In genomic region chr22:17115927-17116326, GRCh38 we compare ENCODE assay signal across 22 cellular contexts. TPM values are rescaled to one million over a fixed set of nuclear protein-coding genes. Genes with fewer than 3 reads are reported as not detected.
DNase-seq lines count a peak whose midpoint lies in the region; ATAC-seq, FAIRE-seq and TF ChIP-seq lines count a peak whose summit lies in the region.
"Had no signal": no experiment of that assay in that cellular context is flagged by ENCODE, and none has a peak within 500 bp of the region (broad histone marks: within the 10 kb centered on the region; RNA-seq: fewer than 3 reads in every experiment).

No MANE protein-coding gene starts in this region.

- H3K9me3 ChIP-seq in astrocyte (ENCODE audit: insufficient read depth, low read depth, low read length) (no peaks in the 10 kb centered on the region), prostate gland (no peaks in the 10 kb centered on the region)
- H3K9me3 ChIP-seq: esophagus squamous epithelium, lower lobe of right lung, uterus had no signal

- no peak for TF ChIP-seq POLR2A in prostate gland (IDR thresholded peaks at IDR 0.05)

- WGBS in prostate gland, result 23% methylated on average over 4 of the region's 4 CpGs

- peak overlapping the region; percentile 45 for H3K27ac Mint-ChIP-seq in activated T-cell treated with anti-CD3 and anti-CD28 coated beads, Interleukin-2, amount 50 U/mL, for 24 hours
- H3K27ac Mint-ChIP-seq in astrocyte (ENCODE audit: unreplicated experiment), result peak overlapping the region; percentile 20
- H3K27ac Mint-ChIP-seq: nephron had no signal

- TF ChIP-seq CTCF in LNCaP clone FGC (IDR thresholded peaks at IDR 0.05; ENCODE audit: control insufficient read depth, extremely low read depth, insufficient read depth), result no peak
- TF ChIP-seq CTCF in astrocyte (IDR thresholded peaks at IDR 0.05; ENCODE audit: insufficient read depth, low read depth, low read length), result no peak
- TF ChIP-seq CTCF in prostate gland (IDR thresholded peaks at IDR 0.05), result no peak

- H3K4me3 Mint-ChIP-seq in activated T-cell treated with anti-CD3 and anti-CD28 coated beads, Interleukin-2, amount 50 U/mL, for 24 hours, result no peak overlapping the region
- no peak overlapping the region for H3K4me3 Mint-ChIP-seq in astrocyte (ENCODE audit: unreplicated experiment)
- H3K4me3 Mint-ChIP-seq: nephron; stimulated activated memory B cell treated with anti-CD40 and anti-IgM and Interleukin-4, amounts not matched to agents 10 μg/mL and 1 μg/mL and 100 μg/mL, for 72 hours had no signal

- FAIRE-seq in astrocyte (lab: Jason Lieb, UNC), result no peak
- FAIRE-seq: GM12892 had no signal

- no peaks in the 10 kb centered on the region for H3K9me3 Mint-ChIP-seq in activated T-cell treated with anti-CD3 and anti-CD28 coated beads, Interleukin-2, amount 50 U/mL, for 24 hours
- H3K9me3 Mint-ChIP-seq in astrocyte (ENCODE audit: unreplicated experiment), result no peaks in the 10 kb centered on the region
- H3K9me3 Mint-ChIP-seq: nephron; stimulated activated memory B cell treated with anti-CD40 and anti-IgM and Interleukin-4, amounts not matched to agents 10 μg/mL and 1 μg/mL and 100 μg/mL, for 72 hours had no signal

- H3K36me3 ChIP-seq in astrocyte (ENCODE audit: insufficient read depth, low read length) (no peaks in the 10 kb centered on the region), prostate gland (no peaks in the 10 kb centered on the region)
- H3K36me3 ChIP-seq: lower lobe of right lung, uterus had no signal

- H3K27me3 ChIP-seq in astrocyte (ENCODE audit: insufficient read depth, low read length) (peaks cover 6% of the 10 kb centered on the region), prostate gland (replicated peaks; ENCODE audit: insufficient read depth) (no peaks in the 10 kb centered on the region)
- H3K27me3 ChIP-seq: uterus had no signal

- H3K4me3 ChIP-seq in LNCaP clone FGC (ENCODE audit: low read depth, low read length) (no peak overlapping the region), astrocyte (ENCODE audit: insufficient read depth, low read depth, low read length) (no peak overlapping the region), prostate gland (no peak overlapping the region)
- H3K4me3 ChIP-seq: esophagus squamous epithelium, lower lobe of right lung, uterus had no signal

- H3K27me3 Mint-ChIP-seq in activated T-cell treated with anti-CD3 and anti-CD28 coated beads, Interleukin-2, amount 50 U/mL, for 24 hours, result peaks cover 12% of the 10 kb centered on the region
- H3K27me3 Mint-ChIP-seq in astrocyte (ENCODE audit: low read depth, unreplicated experiment), result peaks cover 10% of the 10 kb centered on the region

- no peak for ATAC-seq in GM21367 (IDR thresholded peaks at IDR 0.05; ENCODE audit: unreplicated experiment)
- ATAC-seq in HG02852 (IDR thresholded peaks at IDR 0.05; ENCODE audit: unreplicated experiment), result no peak
- ATAC-seq: lower lobe of right lung; Panc1; stimulated activated memory B cell treated with anti-CD40 and anti-IgM and Interleukin-4, amounts not matched to agents 10 μg/mL and 1 μg/mL and 100 μg/mL, for 72 hours had no signal

- H3K36me3 Mint-ChIP-seq in activated T-cell treated with anti-CD3 and anti-CD28 coated beads, Interleukin-2, amount 50 U/mL, for 24 hours (ENCODE audit: low read depth), result peaks cover 5% of the 10 kb centered on the region
- peaks cover 3% of the 10 kb centered on the region for H3K36me3 Mint-ChIP-seq in astrocyte (ENCODE audit: low read depth, unreplicated experiment)

- H3K9ac ChIP-seq in astrocyte (ENCODE audit: low read length), result no peak overlapping the region

- H4K20me1 ChIP-seq in astrocyte (ENCODE audit: insufficient read depth, low read length), result peaks cover 9% of the 10 kb centered on the region

- no peak overlapping the region for H3K27ac ChIP-seq in astrocyte (ENCODE audit: low read depth, low read length)
- H3K27ac ChIP-seq in prostate gland, result peak overlapping the region; percentile 58 to 83
- H3K27ac ChIP-seq: esophagus squamous epithelium, lower lobe of right lung, uterus had no signal

- no peak overlapping the region for H2AFZ ChIP-seq in astrocyte (ENCODE audit: low read depth, low read length)

- intact Hi-C loops in prostate gland (cut with DNase I), result no loop called here

- H3K4me1 Mint-ChIP-seq in activated T-cell treated with anti-CD3 and anti-CD28 coated beads, Interleukin-2, amount 50 U/mL, for 24 hours (ENCODE audit: low read depth), result peaks cover 56% of the 10 kb centered on the region
- peaks cover 9% of the 10 kb centered on the region for H3K4me1 Mint-ChIP-seq in astrocyte (ENCODE audit: low read depth, unreplicated experiment)

- H3K4me1 ChIP-seq in astrocyte (ENCODE audit: insufficient read depth, low read length) (no peaks in the 10 kb centered on the region), prostate gland (replicated peaks) (peaks cover 9% of the 10 kb centered on the region)

- no peak overlapping the region for H3K4me2 ChIP-seq in astrocyte (ENCODE audit: low read length)

- no peak for DNase-seq in activated T-cell treated with anti-CD3 and anti-CD28 coated beads, Interleukin-2, amount 50 U/mL, for 24 hours
- no peak for DNase-seq in activated T-cell treated with anti-CD3 and anti-CD28 coated beads, Interleukin-2, amount 50 U/mL, for 48 hours
- DNase-seq in LNCaP clone FGC (ENCODE audit: low read depth) (peak; percentile 63), astrocyte (ENCODE audit: low read depth) (no peak), prostate gland (ENCODE audit: low spot score) (peak; percentile 77), cerebellum (ENCODE audit: low spot score) (no peak)
- DNase-seq: Calu3, dermis blood vessel endothelial cell, esophagus squamous epithelium, GDM1, glutamatergic neuron, GOT3, Karpas-422, lower lobe of right lung, NCI-H1417, uterus had no signal

- no peaks in the 10 kb centered on the region for H3K79me2 ChIP-seq in astrocyte (ENCODE audit: insufficient read depth, low read length)

RNA-seq across cellular contexts. Expression of gene TMEM121B, which starts 5.2 kb away (rescaled TPM):
- total RNA-seq in astrocyte (1.6 and 1.9 TPM in 2 replicates), prostate gland (10 to 100 TPM in 1 of 2 donors, 1 to 10 TPM in 1; 7.6 to 15.5 TPM), cerebellum (9.0 TPM)

RNA-seq across cellular contexts. Expression of gene IL17RA, which starts 31.1 kb away (rescaled TPM):
- total RNA-seq in astrocyte, result 21.5 and 26.7 TPM in 2 replicates
- total RNA-seq in prostate gland, result 10 to 100 TPM; 16.1 to 17.4 TPM
- 6.6 TPM for total RNA-seq in cerebellum

RNA-seq across cellular contexts. Expression of gene HDHD5, which starts 43.1 kb away (rescaled TPM):
- 27.6 and 28.8 TPM in 2 replicates for total RNA-seq in astrocyte
- total RNA-seq in prostate gland, result 10 to 100 TPM; 38.7 to 51.6 TPM
- total RNA-seq in cerebellum, result 22.0 TPM

Comparison
In these comparisons a context has a peak if more than half of its experiments do, and no peak if none do; other contexts are left out.
1. DNase-seq: peak in LNCaP clone FGC (single experiment) and prostate gland (single experiment); none in activated T-cell treated with anti-CD3 and anti-CD28 coated beads, Interleukin-2, amount 50 U/mL, for 24 hours (single experiment), activated T-cell treated with anti-CD3 and anti-CD28 coated beads, Interleukin-2, amount 50 U/mL, for 48 hours (0 of 2), astrocyte (single experiment) and cerebellum (single experiment).